9 cellular contexts compared by ENCODE assay signal in genomic region chr13:78595819-78596700, GRCh38. TPM values are rescaled to one million over a fixed set of nuclear protein-coding genes. Genes with fewer than 3 reads are reported as not detected.
DNase-seq lines count a peak whose midpoint lies in the region; ATAC-seq and TF ChIP-seq lines count a peak whose summit lies in the region.
"Had no signal": no experiment of that assay in that cellular context is flagged by ENCODE, and none has a peak within 500 bp of the region (broad histone marks: within the 10 kb centered on the region; RNA-seq: fewer than 3 reads in every experiment).

No MANE protein-coding gene starts in this region.

- no peak overlapping the region for H3K27ac ChIP-seq in HUES6 (ENCODE audit: low read depth, low read length)
- H3K27ac ChIP-seq in esophagus muscularis mucosa (replicated peaks in 1 of 4) = no peak overlapping the region
- H3K27ac ChIP-seq: tibial nerve had no signal

- 8% methylated on average over 16 of the region's 69 CpGs for WGBS in esophagus muscularis mucosa

- TF ChIP-seq CTCF in esophagus muscularis mucosa (IDR thresholded peaks at IDR 0.05) (no peak), retinal pigment epithelial cell (conservative IDR thresholded peaks at IDR 0.05; ENCODE audit: low read depth, low read length) (no peak)

- peaks cover 100% of the 10 kb centered on the region for H3K27me3 ChIP-seq in HUES6 (ENCODE audit: control insufficient read depth, insufficient read depth, low read length)
- H3K27me3 ChIP-seq in esophagus muscularis mucosa = peaks cover 15 to 100% (median 87%) of the 10 kb centered on the region in 4 donors

- H3K4me1 ChIP-seq in HUES6 (ENCODE audit: control insufficient read depth, insufficient read depth, low read length) (peaks cover 26% of the 10 kb centered on the region), esophagus muscularis mucosa (peaks cover 17 to 22% (median 20%) of the 10 kb centered on the region in 4 donors)

- H3K36me3 ChIP-seq in HUES6 (ENCODE audit: control insufficient read depth, insufficient read depth, low read length) = no peaks in the 10 kb centered on the region
- H3K36me3 ChIP-seq in esophagus muscularis mucosa = no peaks in the 10 kb centered on the region
- H3K36me3 ChIP-seq: tibial nerve had no signal

- TF ChIP-seq POLR2A in esophagus muscularis mucosa (IDR thresholded peaks at IDR 0.05; ENCODE audit: low read depth) = no peak

- H3K9me3 ChIP-seq in HUES6 (ENCODE audit: control insufficient read depth, insufficient read depth, low read depth, low read length) = no peaks in the 10 kb centered on the region
- no peaks in the 10 kb centered on the region for H3K9me3 ChIP-seq in esophagus muscularis mucosa
- H3K9me3 ChIP-seq: tibial nerve had no signal

- ATAC-seq in HG03442 (IDR thresholded peaks at IDR 0.05; ENCODE audit: unreplicated experiment) = no peak

- TF ChIP-seq EP300 in esophagus muscularis mucosa (IDR thresholded peaks at IDR 0.05) = no peak

- DNase-seq in DMS79 treated with DMSO at 0.1 percent for 48 hours (lab: John Stamatoyannopoulos, UW) = peak; percentile 22
- DNase-seq in DMS79 (lab: John Stamatoyannopoulos, UW) = no peak
- DNase-seq in esophagus muscularis mucosa (ENCODE audit: extremely low spot score) = no peak
- DNase-seq in retinal pigment epithelial cell (ENCODE audit: low read depth) = no peak
- DNase-seq in H4 (ENCODE audit: low spot score) = no peak
- no peak for DNase-seq in NK-92 (lab: John Stamatoyannopoulos, UW; ENCODE audit: unreplicated experiment)

- intact Hi-C loops in esophagus muscularis mucosa (cut with DNase I) = no loop called here

- no peak overlapping the region for H3K9ac ChIP-seq in HUES6 (ENCODE audit: low read length)

- H3K4me3 ChIP-seq in HUES6 (ENCODE audit: low read depth, low read length) (peak overlapping the region; percentile 66), esophagus muscularis mucosa (peak overlapping the region; percentile 13 to 38 (median 26)), retinal pigment epithelial cell (ENCODE audit: low read length) (peak overlapping the region; percentile 25)

RNA-seq across cellular contexts. Expression of gene POU4F1, which starts 7.3 kb away (rescaled TPM):
- total RNA-seq in esophagus muscularis mucosa = not detected
- total RNA-seq in H4 (2014; rRNA removed; shearing (Covaris generic)) = not detected in 2 replicates
- total RNA-seq: tibial nerve had no signal
